10 cellular contexts compared by ENCODE assay signal in genomic region chr17:46943511-46944393, GRCh38. TPM values are rescaled to one million over a fixed set of nuclear protein-coding genes. Genes with fewer than 3 reads are reported as not detected.
DNase-seq lines count a peak whose midpoint lies in the region; ATAC-seq and FAIRE-seq lines count a peak whose summit lies in the region.
"Had no signal": no experiment of that assay in that cellular context is flagged by ENCODE, and none has a peak within 500 bp of the region (broad histone marks: within the 10 kb centered on the region; RNA-seq: fewer than 3 reads in every experiment).

No MANE protein-coding gene starts in this region.

- peak overlapping the region in 2 of 3 donors; percentile 16 to 33 for H3K9ac ChIP-seq in skeletal muscle tissue (ENCODE audit: low read depth in 1 of 3, low read length in 3 of 3)
- H3K9ac ChIP-seq: parathyroid adenoma had no signal

- H3K27me3 ChIP-seq in skeletal muscle tissue (ENCODE audit: control insufficient read depth in 3 of 3, insufficient read depth in 3 of 3, low read length in 3 of 3), result peaks cover 3 to 18% (median 16%) of the 10 kb centered on the region in 3 donors

- H3K4me1 ChIP-seq in skeletal muscle tissue (ENCODE audit: control insufficient read depth in 3 of 3, insufficient read depth in 3 of 3, low read length in 3 of 3), result peaks cover 9 to 21% (median 17%) of the 10 kb centered on the region in 3 donors

- peaks cover 18 to 24% (median 21%) of the 10 kb centered on the region in 3 donors for H3K36me3 ChIP-seq in skeletal muscle tissue (ENCODE audit: control insufficient read depth in 3 of 3, insufficient read depth in 3 of 3, low read length in 3 of 3)

- no peak for FAIRE-seq in GM19239 (lab: Jason Lieb, UNC)

- ATAC-seq in HG03159 (IDR thresholded peaks at IDR 0.05; ENCODE audit: unreplicated experiment), result no peak

- H3K27ac ChIP-seq in skeletal muscle tissue (ENCODE audit: low read depth, low read length), result no peak overlapping the region
- H3K27ac ChIP-seq: parathyroid adenoma had no signal

- DNase-seq in NCI-H82 (lab: John Stamatoyannopoulos, UW) (peak; percentile 24), NCI-H82 treated with DMSO at 0.1 percent for 48 hours (lab: John Stamatoyannopoulos, UW; ENCODE audit: unreplicated experiment) (no peak), SK-N-DZ (ENCODE audit: low spot score) (peak; percentile 69), head of caudate nucleus (peak in 41 of 42 donors; percentile 33 to 88 (median 70)), GM19239 (ENCODE audit: insufficient read length, low spot score) (no peak), T-helper 9 cell (no peak)

- intact Hi-C loops in head of caudate nucleus (cut with DNase I), result loop anchor here (10.0 kb wide), 1 partner anchor 61 kb away; no protein-coding TSS in a partner anchor

- no peaks in the 10 kb centered on the region for H3K9me3 ChIP-seq in skeletal muscle tissue (ENCODE audit: control insufficient read depth in 3 of 3, low read length in 3 of 3)

- no peak overlapping the region for H3K4me3 ChIP-seq in skeletal muscle tissue (ENCODE audit: low read length in 3 of 3)

RNA-seq across cellular contexts. Expression of gene GOSR2, which starts 20.8 kb away (rescaled TPM):
- 33.7 and 42.8 TPM in 2 replicates for polyA plus RNA-seq in SK-N-DZ (2014; cell fraction: cytosol; rRNA removed)
- polyA plus RNA-seq in SK-N-DZ (2014; cell fraction: nucleus; rRNA removed), result 28.2 and 39.0 TPM in 2 replicates
- total RNA-seq in skeletal muscle tissue, result 41.2 TPM

RNA-seq across cellular contexts. Expression of gene RPRML, which starts 35.3 kb away (rescaled TPM):
- polyA plus RNA-seq in SK-N-DZ (2014; cell fraction: cytosol; rRNA removed), result 2.4 and 3.2 TPM in 2 replicates
- 0.27 and 0.73 TPM in 2 replicates for polyA plus RNA-seq in SK-N-DZ (2014; cell fraction: nucleus; rRNA removed)
- total RNA-seq in skeletal muscle tissue, result not detected
- polyA plus RNA-seq: BJ had no signal

Comparison
In these comparisons a context has a peak if more than half of its experiments do, and no peak if none do; other contexts are left out.
1. DNase-seq: peak in NCI-H82 (single experiment), SK-N-DZ (single experiment) and head of caudate nucleus (41 of 42); none in NCI-H82 treated with DMSO at 0.1 percent for 48 hours (single experiment), GM19239 (single experiment) and T-helper 9 cell (single experiment).